Comparison of ENCODE assay signal across 8 cellular contexts in genomic region chr1:1231400-1232223, GRCh38. TPM values are rescaled to one million over a fixed set of nuclear protein-coding genes. Genes with fewer than 3 reads are reported as not detected.
DNase-seq lines count a peak whose midpoint lies in the region; ATAC-seq and TF ChIP-seq lines count a peak whose summit lies in the region.

A gene with protein sequence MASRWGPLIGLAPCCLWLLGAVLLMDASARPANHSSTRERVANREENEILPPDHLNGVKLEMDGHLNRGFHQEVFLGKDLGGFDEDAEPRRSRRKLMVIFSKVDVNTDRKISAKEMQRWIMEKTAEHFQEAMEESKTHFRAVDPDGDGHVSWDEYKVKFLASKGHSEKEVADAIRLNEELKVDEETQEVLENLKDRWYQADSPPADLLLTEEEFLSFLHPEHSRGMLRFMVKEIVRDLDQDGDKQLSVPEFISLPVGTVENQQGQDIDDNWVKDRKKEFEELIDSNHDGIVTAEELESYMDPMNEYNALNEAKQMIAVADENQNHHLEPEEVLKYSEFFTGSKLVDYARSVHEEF (minus strand): TSS chr1:1232001. CDS start chr1:1228772, 3,229 bp downstream.

- H3K36me3 ChIP-seq in MM.1S (replicated peaks; ENCODE audit: insufficient read depth, low read length): peaks cover 5% of the 10 kb centered on the region; the same call in 1 of the 2 replicates

- H3K27me3 Mint-ChIP-seq in nephron (ENCODE audit: low read depth): no peaks in the 10 kb centered on the region

- H3K9me3 Mint-ChIP-seq in nephron: no peaks in the 10 kb centered on the region

- in situ Hi-C loops in G401 (cut with HindIII; ENCODE audit: low sequenced_read_pairs): no loop called here

- DNase-seq in G401 (ENCODE audit: low spot score) (peak; percentile 92), HCEC 1CT (peak; percentile 98), MM.1S (peak; percentile 97), SHP77 treated with DMSO at 0.1 percent for 48 hours (lab: John Stamatoyannopoulos, UW) (peak; percentile 89), fibroblast of the aortic adventitia (ENCODE audit: low read depth) (peak; percentile 95)
- peak; percentile 99 for DNase-seq in activated effector memory CD4-positive, alpha-beta T cell treated with anti-CD3 and anti-CD28 coated beads, Interleukin-2, amount 50 U/mL, for 16 hours
- peak; percentile 98 for DNase-seq in stimulated activated naive CD8-positive, alpha-beta T cell treated with anti-CD3 and anti-CD28 coated beads, Interleukin-15, Interleukin-2, amounts not matched to agents 100 U/mL and 50 U/mL, for 24 hours

- peak within 1 kb of the TSS; percentile 72 for H3K9ac ChIP-seq in MM.1S (ENCODE audit: low read length)

- peak within 1 kb of the TSS; percentile 84 to 98 (median 94) for H3K27ac Mint-ChIP-seq in nephron

- no peaks in the 10 kb centered on the region for H4K20me1 ChIP-seq in MM.1S (ENCODE audit: insufficient read depth, low read length)

- peaks cover 53% of the 10 kb centered on the region for H3K79me2 ChIP-seq in MM.1S (ENCODE audit: low read length)

- peaks cover 33% of the 10 kb centered on the region for H3K4me1 Mint-ChIP-seq in nephron

- H3K4me3 ChIP-seq in MM.1S (ENCODE audit: low read length): peak within 1 kb of the TSS; percentile 83
- peak within 1 kb of the TSS; percentile 94 for H3K4me3 ChIP-seq in fibroblast of the aortic adventitia (ENCODE audit: low read depth, low read length)

- no peaks in the 10 kb centered on the region for H3F3A ChIP-seq in MM.1S (ENCODE audit: insufficient read depth, low read length)

- 0 out of 2 replicates have a peak, but pooled peaks cover 3% of the 10 kb centered on the region for H3K4me1 ChIP-seq in MM.1S (ENCODE audit: low read length)

- H3K9me3 ChIP-seq in MM.1S (replicated peaks; ENCODE audit: insufficient read depth, low read length): no peaks in the 10 kb centered on the region

- H3K4me2 ChIP-seq in MM.1S (ENCODE audit: low read depth, low read length): peak within 1 kb of the TSS; percentile 77

- H3K27ac ChIP-seq in MM.1S (ENCODE audit: low read length): peak within 1 kb of the TSS; percentile 3; the same call in 1 of the 2 replicates

- H3K4me3 Mint-ChIP-seq in nephron: peak within 1 kb of the TSS; percentile 89 to 96 (median 94)

- ATAC-seq in stimulated activated naive CD8-positive, alpha-beta T cell treated with anti-CD3 and anti-CD28 coated beads, Interleukin-15, Interleukin-2, amounts not matched to agents 100 U/mL and 50 U/mL, for 24 hours: peak; percentile 93

- H3K27me3 ChIP-seq in MM.1S (replicated peaks; ENCODE audit: insufficient read depth, low read length): no peaks in the 10 kb centered on the region

- peak within 1 kb of the TSS; percentile 19 for H2AFZ ChIP-seq in MM.1S (ENCODE audit: low read length)

- H3K36me3 Mint-ChIP-seq in nephron (ENCODE audit: low read depth): peaks cover 15% of the 10 kb centered on the region

- TF ChIP-seq CTCF in MM.1S (IDR thresholded peaks at IDR 0.05; ENCODE audit: low read length) (no peak), fibroblast of the aortic adventitia (IDR thresholded peaks at IDR 0.05; ENCODE audit: insufficient read depth, low read length) (no peak), nephron (IDR thresholded peaks at IDR 0.05; ENCODE audit: unreplicated experiment in 3 of 3) (no peak)

- no peaks in the 10 kb centered on the region for H3K9me2 ChIP-seq in MM.1S (replicated peaks; ENCODE audit: insufficient read depth, low read length)

RNA-seq across cellular contexts. Expression of the gene that starts here (rescaled TPM):
- total RNA-seq in G401 (2014; rRNA removed; shearing (Covaris generic)): 92.4 and 99.1 TPM in 2 replicates
- total RNA-seq in fibroblast of the aortic adventitia (ENCODE audit: low replicate concordance): 91.6 and 126 TPM in 2 replicates

Comparison
In these comparisons a context has a peak if more than half of its experiments do, and no peak if none do; other contexts are left out.
1. Peak in every context shown above with its lines: DNase-seq, ATAC-seq, H3K4me3 ChIP-seq and H3K27ac ChIP-seq.